Comparison of ENCODE assay signal across 24 cellular contexts in the genomic region with DNA sequence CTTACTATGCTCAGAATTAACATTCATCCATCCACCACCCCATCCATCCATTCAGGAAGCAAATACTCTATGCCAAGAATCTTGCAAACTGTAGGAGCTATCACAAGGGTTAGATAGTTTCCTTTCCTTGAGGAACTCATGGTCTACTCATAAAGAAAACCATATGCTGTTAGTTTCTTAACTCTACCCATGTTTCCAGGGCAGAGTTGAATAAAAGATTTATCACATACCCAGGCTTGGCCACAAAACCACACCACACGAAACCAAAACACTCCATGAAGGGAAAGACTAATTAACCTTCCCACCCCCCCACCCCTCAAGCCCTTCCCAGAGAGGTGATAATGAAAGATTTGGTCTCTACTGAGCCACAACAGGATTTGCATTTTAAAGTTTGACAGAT. TPM values are rescaled to one million over a fixed set of nuclear protein-coding genes. Genes with fewer than 3 reads are reported as not detected.
A peak's percentile ranks its signal among the peaks of the same experiment; 100 is the strongest.
DNase-seq lines count a peak whose midpoint lies in the region; ATAC-seq and TF ChIP-seq lines count a peak whose summit lies in the region.
"Had no signal": no experiment of that assay in that cellular context is flagged by ENCODE, and none has a peak within 500 bp of the region (broad histone marks: within the 10 kb centered on the region; RNA-seq: fewer than 3 reads in every experiment).

No MANE protein-coding gene starts in this region.

- H3K4me3 ChIP-seq in OCI-LY3 (ENCODE audit: low read length): peak overlapping the region; percentile 45; the same call in 1 of the 2 replicates
- H3K4me3 ChIP-seq: A549, gastrocnemius medialis, mucosa of descending colon had no signal

- no peaks in the 10 kb centered on the region for H3K9me3 Mint-ChIP-seq in activated naive CD4-positive, alpha-beta T cell treated with anti-CD3 and anti-CD28 coated beads, Interleukin-2, amount 50 U/mL, for 72 hours
- H3K9me3 Mint-ChIP-seq in nephron progenitor cell: no peaks in the 10 kb centered on the region
- H3K9me3 Mint-ChIP-seq: activated T-cell treated with anti-CD3 and anti-CD28 coated beads, Interleukin-2, amount 50 U/mL, for 72 hours; CD4-positive, alpha-beta T cell had no signal

- peaks cover 76% of the 10 kb centered on the region for H3K4me1 Mint-ChIP-seq in nephron progenitor cell

- TF ChIP-seq CTCF in OCI-LY3 (IDR thresholded peaks at IDR 0.05; ENCODE audit: low read depth, low read length) (no peak), nephron progenitor cell (IDR thresholded peaks at IDR 0.05) (no peak)

- peak in 1 of 2 donors; percentile 13 for DNase-seq in activated naive CD4-positive, alpha-beta T cell treated with anti-CD3 and anti-CD28 coated beads, Interleukin-2, amount 50 U/mL, for 72 hours (ENCODE audit: low spot score in 2 of 2)
- DNase-seq in activated naive CD4-positive, alpha-beta T cell treated with Interleukin-2 at 50 U/mL for 16 hours: no peak
- DNase-seq in nephron progenitor cell (no peak), NCI-H1694 (lab: John Stamatoyannopoulos, UW) (no peak), AML-193 (lab: John Stamatoyannopoulos, UW) (no peak)
- DNase-seq: amniotic stem cell; CD4-positive, alpha-beta T cell; gastrocnemius medialis; left colon; mucosa of descending colon; NCI-H774; nucleus accumbens; right cardiac atrium; SK-N-SH; stimulated activated CD4-positive, alpha-beta T cell treated with anti-CD3 and anti-CD28 coated beads, Interleukin-1b, Interleukin-23, amount 100 ng/mL, for 48 hours had no signal

- no peak overlapping the region for H3K4me3 Mint-ChIP-seq in nephron progenitor cell
- H3K4me3 Mint-ChIP-seq: activated T-cell treated with anti-CD3 and anti-CD28 coated beads, Interleukin-2, amount 50 U/mL, for 72 hours; CD4-positive, alpha-beta T cell had no signal

- H4K20me1 ChIP-seq in OCI-LY3 (ENCODE audit: insufficient read depth, low read length): no peaks in the 10 kb centered on the region

- peak overlapping the region; percentile 74 for H3K4me2 ChIP-seq in OCI-LY3 (ENCODE audit: low read length)
- H3K4me2 ChIP-seq: A549, SK-N-SH had no signal

- H3K9ac ChIP-seq in OCI-LY3 (ENCODE audit: low read length): peak overlapping the region; percentile 74; the same call in 1 of the 2 replicates
- H3K9ac ChIP-seq: SK-N-SH had no signal

- H3K36me3 Mint-ChIP-seq in activated naive CD4-positive, alpha-beta T cell treated with anti-CD3 and anti-CD28 coated beads, Interleukin-2, amount 50 U/mL, for 72 hours: no peaks in the 10 kb centered on the region
- no peaks in the 10 kb centered on the region for H3K36me3 Mint-ChIP-seq in nephron progenitor cell (ENCODE audit: low read depth)

- H3K36me3 ChIP-seq in OCI-LY3 (replicated peaks; ENCODE audit: low read depth, low read length): no peaks in the 10 kb centered on the region
- H3K36me3 ChIP-seq: gastrocnemius medialis had no signal

- peaks cover 7% of the 10 kb centered on the region for H3K27me3 Mint-ChIP-seq in nephron progenitor cell (ENCODE audit: low read depth, poor library complexity)

- ATAC-seq in activated naive CD4-positive, alpha-beta T cell treated with anti-CD3 and anti-CD28 coated beads, Interleukin-2, amount 50 U/mL, for 72 hours: peak; percentile 31 to 66
- ATAC-seq in HG03060 (IDR thresholded peaks at IDR 0.05; ENCODE audit: low read depth, unreplicated experiment) (peak; percentile 41), GM21360 (IDR thresholded peaks at IDR 0.05; ENCODE audit: unreplicated experiment) (no peak)
- ATAC-seq: A549, left colon, mucosa of descending colon, right cardiac atrium had no signal

- peaks cover 88% of the 10 kb centered on the region for H3K4me1 ChIP-seq in OCI-LY3 (ENCODE audit: low read length)
- H3K4me1 ChIP-seq: A549 had no signal

- H3K27ac ChIP-seq in OCI-LY3 (ENCODE audit: low read length): peak overlapping the region; percentile 96
- H3K27ac ChIP-seq: A549 had no signal

- no peak overlapping the region for H3K27ac Mint-ChIP-seq in activated naive CD4-positive, alpha-beta T cell treated with anti-CD3 and anti-CD28 coated beads, Interleukin-2, amount 50 U/mL, for 72 hours
- peak overlapping the region; percentile 90 for H3K27ac Mint-ChIP-seq in nephron progenitor cell
- H3K27ac Mint-ChIP-seq: activated T-cell treated with anti-CD3 and anti-CD28 coated beads, Interleukin-2, amount 50 U/mL, for 72 hours; CD4-positive, alpha-beta T cell had no signal

- H3K79me2 ChIP-seq in OCI-LY3 (ENCODE audit: low read length): no peaks in the 10 kb centered on the region

- no peak overlapping the region for H2AFZ ChIP-seq in OCI-LY3 (ENCODE audit: low read depth, low read length)

- H3K9me3 ChIP-seq in OCI-LY3 (ENCODE audit: insufficient read depth, low read length): no peaks in the 10 kb centered on the region
- H3K9me3 ChIP-seq: A549, gastrocnemius medialis, mucosa of descending colon, SK-N-SH had no signal

- H3K27me3 ChIP-seq in OCI-LY3 (ENCODE audit: low read depth, low read length): no peaks in the 10 kb centered on the region
- H3K27me3 ChIP-seq: gastrocnemius medialis had no signal

RNA-seq across cellular contexts. Expression of a gene that starts 23.7 kb away (rescaled TPM):
- not detected for total RNA-seq in activated naive CD4-positive, alpha-beta T cell treated with anti-CD3 and anti-CD28 coated beads, Interleukin-2, amount 50 U/mL, for 72 hours
- total RNA-seq: activated T-cell treated with anti-CD3 and anti-CD28 coated beads, Interleukin-2, amount 50 U/mL, for 72 hours; CD4-positive, alpha-beta T cell; chondrocyte; Daoy; gastrocnemius medialis; left colon; M059J; mucosa of descending colon; right cardiac atrium; subcutaneous adipose tissue had no signal

RNA-seq across cellular contexts. Expression of a gene that starts 38.6 kb away (rescaled TPM):
- total RNA-seq in activated naive CD4-positive, alpha-beta T cell treated with anti-CD3 and anti-CD28 coated beads, Interleukin-2, amount 50 U/mL, for 72 hours: 10 to 100 TPM; 17.9 to 31.5 TPM

RNA-seq across cellular contexts. Expression of a gene that starts 38.9 kb away (rescaled TPM):
- total RNA-seq in activated naive CD4-positive, alpha-beta T cell treated with anti-CD3 and anti-CD28 coated beads, Interleukin-2, amount 50 U/mL, for 72 hours: 10 to 100 TPM; 24.8 to 26.4 TPM
